8 cellular contexts compared by ENCODE assay signal in genomic region chr4:152779513-152780266, GRCh38. TPM values are rescaled to one million over a fixed set of nuclear protein-coding genes. Genes with fewer than 3 reads are reported as not detected.
DNase-seq lines count a peak whose midpoint lies in the region; ATAC-seq and TF ChIP-seq lines count a peak whose summit lies in the region.

Gene ARFIP1 (plus strand): TSS chr4:152779954. CDS start chr4:152829634, 49,680 bp downstream.
Gene TIGD4 (minus strand): TSS chr4:152779730. CDS start chr4:152771004, 8,726 bp downstream.

- H3K4me1 Mint-ChIP-seq in Calu3 (ENCODE audit: low read depth, unreplicated experiment) (peaks cover 32% of the 10 kb centered on the region), endothelial cell (ENCODE audit: unreplicated experiment) (peaks cover 45% of the 10 kb centered on the region), mesothelial cell of epicardium (peaks cover 26% of the 10 kb centered on the region)

- H3K9me3 Mint-ChIP-seq in Calu3 (ENCODE audit: low read depth, unreplicated experiment) (no peaks in the 10 kb centered on the region), endothelial cell (ENCODE audit: unreplicated experiment) (no peaks in the 10 kb centered on the region), mesothelial cell of epicardium (no peaks in the 10 kb centered on the region)

- TF ChIP-seq CTCF in Calu3 (IDR thresholded peaks at IDR 0.05; ENCODE audit: unreplicated experiment) (peak; percentile 16), endothelial cell (IDR thresholded peaks at IDR 0.05; ENCODE audit: unreplicated experiment) (no peak), mesothelial cell of epicardium (IDR thresholded peaks at IDR 0.05; ENCODE audit: unreplicated experiment) (no peak)

- CTCF ChIA-PET in Calu3 (lab: Charles Lee): interaction anchor here (0.8 kb wide), 1 partner anchor 22 kb away, joined by 3 read pairs; no protein-coding TSS in a partner anchor

- intact Hi-C loops in Calu3 (cut with micrococcal nuclease; ENCODE audit: unreplicated experiment): loop anchor here (10.0 kb wide), 1 partner anchor 155 kb away; the partner anchor contains the start of gene FHDC1

- H3K27me3 Mint-ChIP-seq in Calu3 (ENCODE audit: unreplicated experiment): no peaks in the 10 kb centered on the region
- H3K27me3 Mint-ChIP-seq in endothelial cell (ENCODE audit: unreplicated experiment): peaks cover 19% of the 10 kb centered on the region
- H3K27me3 Mint-ChIP-seq in mesothelial cell of epicardium (ENCODE audit: low read depth): peaks cover 3% of the 10 kb centered on the region

- peak; percentile 94 for ATAC-seq in GM21381 (IDR thresholded peaks at IDR 0.05; ENCODE audit: unreplicated experiment)

- H3K36me3 Mint-ChIP-seq in Calu3 (ENCODE audit: insufficient read depth, unreplicated experiment) (peaks cover 32% of the 10 kb centered on the region), endothelial cell (ENCODE audit: low read depth, unreplicated experiment) (peaks cover 5% of the 10 kb centered on the region), mesothelial cell of epicardium (no peaks in the 10 kb centered on the region)

- H3K27ac Mint-ChIP-seq in Calu3 (ENCODE audit: unreplicated experiment) (peak within 1 kb of the TSS; percentile 83), endothelial cell (ENCODE audit: unreplicated experiment) (peak within 1 kb of the TSS; percentile 96), mesothelial cell of epicardium (peak within 1 kb of the TSS; percentile 99)

- no TSS peak for BruUV-seq in Calu3 (replicated peaks; lab: Mats Ljungman, UMichigan)

- DNase-seq in Calu3: peak; percentile 96
- peak; percentile 32 to 99 (median 96) for DNase-seq in HUDEP-2 (lab: John Stamatoyannopoulos, UW; ENCODE audit: unreplicated experiment in 76 of 76)
- peak; percentile 93 for DNase-seq in NOMO-1 treated with dmso at 0.1 percent for 144 hours (lab: John Stamatoyannopoulos, UW; ENCODE audit: unreplicated experiment)
- peak; percentile 82 for DNase-seq in activated CD8-positive, alpha-beta memory T cell treated with anti-CD3 and anti-CD28 coated beads, Interleukin-2, amount 50 U/mL, for 24 hours (ENCODE audit: extremely low read depth)
- peak; percentile 97 for DNase-seq in endothelial cell (ENCODE audit: low spot score)
- peak; percentile 80 to 95 for DNase-seq in mesothelial cell of epicardium (ENCODE audit: low spot score in 2 of 2, unreplicated experiment in 2 of 2)
- peak; percentile 91 to 93 for DNase-seq in stimulated activated CD8-positive, alpha-beta memory T cell treated with anti-CD3 and anti-CD28 coated beads, Interleukin-15, amount 100 ng/mL, for 48 hours (ENCODE audit: low read depth in 2 of 2)

- H3K4me3 Mint-ChIP-seq in Calu3 (ENCODE audit: low read depth, unreplicated experiment) (peak within 1 kb of the TSS; percentile 97), endothelial cell (ENCODE audit: unreplicated experiment) (peak within 1 kb of the TSS; percentile 93), mesothelial cell of epicardium (peak within 1 kb of the TSS; percentile 99)

RNA-seq across cellular contexts. Expression of gene ARFIP1, which starts in this region (rescaled TPM):
- total RNA-seq in Calu3 (2022) (35.5 and 38.1 TPM in 2 replicates), endothelial cell (ENCODE audit: unreplicated experiment) (41.6 TPM), mesothelial cell of epicardium (25.1 to 26.7 TPM (median 26.2 TPM) in 3 replicates)

RNA-seq across cellular contexts. Expression of gene TIGD4, which starts in this region (rescaled TPM):
- total RNA-seq in Calu3 (2022) (0.78 and 0.92 TPM in 2 replicates), endothelial cell (ENCODE audit: unreplicated experiment) (1.3 TPM), mesothelial cell of epicardium (0.43 to 0.65 TPM (median 0.58 TPM) in 3 replicates)

Comparison
In these comparisons a context has a peak if more than half of its experiments do, and no peak if none do; other contexts are left out.
1. Peak in every context shown above with its lines: DNase-seq and ATAC-seq.